Comparison of ENCODE assay signal across 18 cellular contexts in genomic region chr2:234218261-234219180, GRCh38.
DNase-seq lines count a peak whose midpoint lies in the region; ATAC-seq and TF ChIP-seq lines count a peak whose summit lies in the region.
"Had no signal": no experiment of that assay in that cellular context is flagged by ENCODE, and none has a peak within 500 bp of the region (broad histone marks: within the 10 kb centered on the region; RNA-seq: fewer than 3 reads in every experiment).

No MANE protein-coding gene starts in this region.

- H3K27ac ChIP-seq in CD4-positive, alpha-beta T cell (ENCODE audit: low read depth, low read length): no peak overlapping the region
- H3K27ac ChIP-seq: HL-60 had no signal

- H3K27ac Mint-ChIP-seq in CD4-positive, alpha-beta T cell: peak overlapping the region; percentile 15

- ATAC-seq in CD4-positive, alpha-beta T cell (ENCODE audit: poor library complexity): peak; percentile 71
- no peak for ATAC-seq in HG02623 (IDR thresholded peaks at IDR 0.05; ENCODE audit: unreplicated experiment)
- ATAC-seq: HCT116; left lobe of liver; natural killer cell treated with Interleukin-12 subunit alpha and Interleukin-12 subunit beta and Interleukin-15 and Interleukin-18, amount 100 ng/mL, for 72 hours; right cardiac atrium had no signal

- H3K36me3 Mint-ChIP-seq in CD4-positive, alpha-beta T cell (ENCODE audit: low read depth): no peaks in the 10 kb centered on the region
- H3K36me3 Mint-ChIP-seq: natural killer cell treated with Interleukin-12 subunit alpha and Interleukin-12 subunit beta and Interleukin-15 and Interleukin-18, amount 100 ng/mL, for 72 hours had no signal

- H3K4me3 Mint-ChIP-seq in CD4-positive, alpha-beta T cell: peak overlapping the region; percentile 47
- H3K4me3 Mint-ChIP-seq: natural killer cell treated with Interleukin-12 subunit alpha and Interleukin-12 subunit beta and Interleukin-15 and Interleukin-18, amount 100 ng/mL, for 72 hours had no signal

- peak in 5 of 10 experiments; percentile 3 to 26 (median 14) for DNase-seq in CD4-positive, alpha-beta T cell
- DNase-seq in LoVo (ENCODE audit: low spot score): peak; percentile 15
- peak; percentile 54 for DNase-seq in fibroblast of mammary gland (ENCODE audit: low read depth)
- peak; percentile 15 for DNase-seq in pons (ENCODE audit: low spot score)
- no peak for DNase-seq in NCI-H128 (lab: John Stamatoyannopoulos, UW; ENCODE audit: unreplicated experiment)
- no peak for DNase-seq in NCI-H526 treated with DMSO at 0.1 percent for 48 hours (lab: John Stamatoyannopoulos, UW)
- DNase-seq: cerebellar nuclear complex; hippocampal formation; KG1; NCI-H1694 treated with DMSO at 0.1 percent for 48 hours; right cardiac atrium; SHP77 treated with DMSO at 0.1 percent for 48 hours; stimulated activated CD4-positive, alpha-beta T cell treated with anti-CD3 and anti-CD28 coated beads, Interleukin-4, amount 100 ng/mL, for 24 hours had no signal

- CTCF ChIA-PET in CD4-positive, alpha-beta T cell (lab: Charles Lee): interaction anchor here (0.6 to 1.1 kb wide), 3 partner anchors 28 to 150 kb away, joined by 3 to 4 read pairs (median 3); no protein-coding TSS in a partner anchor

- POLR2A ChIA-PET in CD4-positive, alpha-beta T cell (lab: Charles Lee): interaction anchor here (0.6 to 0.8 kb wide), 2 partner anchors 27 to 39 kb away, joined by 3 read pairs; no protein-coding TSS in a partner anchor

- H3K9me3 Mint-ChIP-seq in CD4-positive, alpha-beta T cell: no peaks in the 10 kb centered on the region
- H3K9me3 Mint-ChIP-seq: natural killer cell treated with Interleukin-12 subunit alpha and Interleukin-12 subunit beta and Interleukin-15 and Interleukin-18, amount 100 ng/mL, for 72 hours had no signal

- H3K27me3 ChIP-seq in CD4-positive, alpha-beta T cell (ENCODE audit: control insufficient read depth, insufficient read depth, low read length): no peaks in the 10 kb centered on the region

- H3K27me3 Mint-ChIP-seq in CD4-positive, alpha-beta T cell: no peaks in the 10 kb centered on the region

- TF ChIP-seq CTCF in CD4-positive, alpha-beta T cell (IDR thresholded peaks at IDR 0.05): no peak
- TF ChIP-seq CTCF in fibroblast of mammary gland (conservative IDR thresholded peaks at IDR 0.05; ENCODE audit: control insufficient read depth, insufficient read depth, low read depth, low read length): no peak

- H3K4me1 Mint-ChIP-seq in CD4-positive, alpha-beta T cell (ENCODE audit: low read depth): peaks cover 55% of the 10 kb centered on the region

- H3K4me3 ChIP-seq in fibroblast of mammary gland (ENCODE audit: control insufficient read depth, low read depth, low read length): no peak overlapping the region

- no peaks in the 10 kb centered on the region for H3K9me3 ChIP-seq in CD4-positive, alpha-beta T cell (ENCODE audit: control insufficient read depth, low read length)

- intact Hi-C loops in CD4-positive, alpha-beta T cell (cut with DNase I, micrococcal nuclease): no loop called here

Comparison
In these comparisons a context has a peak if more than half of its experiments do, and no peak if none do; other contexts are left out.
1. DNase-seq: peak in LoVo (single experiment), fibroblast of mammary gland (single experiment) and pons (single experiment); none in NCI-H128 (single experiment) and NCI-H526 treated with DMSO at 0.1 percent for 48 hours (single experiment).